19 cellular contexts compared by ENCODE assay signal in the genomic region with DNA sequence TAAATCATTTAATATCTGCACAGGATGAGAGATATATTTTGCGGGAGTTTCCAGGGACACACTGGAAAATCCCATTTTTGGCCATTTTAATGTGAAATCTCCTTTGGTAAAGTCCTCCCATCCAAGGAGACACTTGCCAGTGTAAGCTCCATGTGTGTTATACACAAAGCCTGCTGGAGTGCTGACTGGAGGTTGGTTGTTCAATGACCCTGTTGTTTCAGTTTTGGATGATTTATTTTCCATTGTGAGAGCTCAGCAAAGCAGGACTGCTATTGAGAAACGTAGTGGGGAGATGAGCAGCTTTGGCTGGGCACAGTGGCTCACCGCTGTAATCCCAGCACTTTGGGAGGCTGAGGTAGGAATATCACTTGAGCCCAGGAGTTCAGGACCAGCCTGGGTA.
"Had no signal": no experiment of that assay in that cellular context is flagged by ENCODE, and none has a peak within 500 bp of the region (broad histone marks: within the 10 kb centered on the region; RNA-seq: fewer than 3 reads in every experiment).

No MANE protein-coding gene starts in this region.

- DNase-seq: effector CD4-positive, alpha-beta T cell; endodermal cell; foreskin melanocyte; heart left ventricle; left colon; mammary epithelial cell; nucleus accumbens; pancreas; retina; right lobe of liver; stimulated activated CD4-positive, alpha-beta T cell treated with anti-CD3 and anti-CD28 coated beads, Interleukin-4, amount 100 ng/mL, for 1 hour; stimulated activated CD8-positive, alpha-beta memory T cell treated with anti-CD3 and anti-CD28 coated beads, Interleukin-4, amount 100 ng/mL, for 48 hours; stimulated activated naive CD8-positive, alpha-beta T cell treated with anti-CD3 and anti-CD28 coated beads, Interleukin-15, Interleukin-2, amounts not matched to agents 100 U/mL and 50 U/mL, for 24 hours; upper lobe of left lung; uterus had no signal

- H3K4me1 Mint-ChIP-seq: mesothelial cell of epicardium had no signal

- H3K36me3 Mint-ChIP-seq: mesothelial cell of epicardium; natural killer cell treated with Interleukin-12 subunit alpha and Interleukin-12 subunit beta and Interleukin-15 and Interleukin-18, amount 100 ng/mL, for 72 hours; neural progenitor cell; stimulated activated effector memory CD8-positive, alpha-beta T cell treated with anti-CD3 and anti-CD28 coated beads, Interleukin-12 subunit alpha, Interleukin-12 subunit beta, amount 100 ng/mL, for 72 hours had no signal

- H3K9me3 Mint-ChIP-seq: endodermal cell; natural killer cell treated with Interleukin-12 subunit alpha and Interleukin-12 subunit beta and Interleukin-15 and Interleukin-18, amount 100 ng/mL, for 72 hours; stimulated activated effector memory CD8-positive, alpha-beta T cell treated with anti-CD3 and anti-CD28 coated beads, Interleukin-12 subunit alpha, Interleukin-12 subunit beta, amount 100 ng/mL, for 72 hours had no signal

- H3K4me3 Mint-ChIP-seq: endodermal cell; mesothelial cell of epicardium; natural killer cell treated with Interleukin-12 subunit alpha and Interleukin-12 subunit beta and Interleukin-15 and Interleukin-18, amount 100 ng/mL, for 72 hours; neural progenitor cell; stimulated activated effector memory CD8-positive, alpha-beta T cell treated with anti-CD3 and anti-CD28 coated beads, Interleukin-12 subunit alpha, Interleukin-12 subunit beta, amount 100 ng/mL, for 72 hours had no signal

- H3K27ac Mint-ChIP-seq: endodermal cell; mesothelial cell of epicardium; natural killer cell treated with Interleukin-12 subunit alpha and Interleukin-12 subunit beta and Interleukin-15 and Interleukin-18, amount 100 ng/mL, for 72 hours; neural progenitor cell; stimulated activated effector memory CD8-positive, alpha-beta T cell treated with anti-CD3 and anti-CD28 coated beads, Interleukin-12 subunit alpha, Interleukin-12 subunit beta, amount 100 ng/mL, for 72 hours had no signal
